In the genomic region with DNA sequence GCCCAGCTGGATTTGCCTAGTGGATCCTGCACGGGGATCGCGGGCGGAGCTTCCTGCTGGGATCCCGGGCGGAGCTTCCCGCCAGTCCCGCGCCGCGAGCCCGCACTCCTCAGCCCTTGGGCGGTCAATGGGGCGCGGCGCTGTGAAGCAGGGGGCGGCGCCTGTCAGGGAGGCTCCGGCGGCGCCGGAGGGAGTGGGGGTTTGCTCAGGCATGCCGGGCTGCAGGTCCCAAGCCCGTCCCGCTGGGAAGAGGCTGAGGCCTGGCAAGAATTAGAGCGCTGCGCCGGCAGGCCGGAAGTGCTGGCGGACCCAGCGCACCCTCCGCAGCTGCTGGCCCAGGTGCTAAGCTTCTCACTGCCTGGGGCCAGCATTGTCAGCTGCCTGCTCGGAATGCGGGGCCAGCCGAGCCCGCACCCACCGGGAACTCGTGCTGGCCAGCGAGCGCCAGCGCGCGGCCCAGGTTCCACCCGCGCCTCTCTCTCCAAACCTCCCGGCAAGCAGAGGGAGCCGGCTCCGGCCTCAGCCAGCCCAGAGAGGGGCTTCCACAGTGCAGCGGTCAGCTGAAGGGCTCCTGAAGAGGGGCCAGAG, we compare ENCODE assay signal across 20 cellular contexts.
A peak's percentile ranks its signal among the peaks of the same experiment; 100 is the strongest.
DNase-seq lines count a peak whose midpoint lies in the region; ATAC-seq, FAIRE-seq and TF ChIP-seq lines count a peak whose summit lies in the region.
"Had no signal": no experiment of that assay in that cellular context is flagged by ENCODE, and none has a peak within 500 bp of the region (broad histone marks: within the 10 kb centered on the region; RNA-seq: fewer than 3 reads in every experiment).

No MANE protein-coding gene starts in this region.

- no peak overlapping the region for H3K4me3 Mint-ChIP-seq in Caco-2 (ENCODE audit: unreplicated experiment)
- H3K4me3 Mint-ChIP-seq: CD4-positive, CD25-positive, alpha-beta regulatory T cell had no signal

- H3K4ac ChIP-seq in neuronal stem cell (ENCODE audit: low read length): no peak overlapping the region

- H2AFZ ChIP-seq in neuronal stem cell (ENCODE audit: low read length) (peak overlapping the region; percentile 76), Karpas-422 (ENCODE audit: low read length) (no peak overlapping the region)

- H3K14ac ChIP-seq in neuronal stem cell (ENCODE audit: low read length): no peak overlapping the region

- no peak overlapping the region for H2BK15ac ChIP-seq in neuronal stem cell (ENCODE audit: low read length)

- POLR2A ChIA-PET in Caco-2 (lab: Charles Lee): no interaction called here

- H3K4me2 ChIP-seq in neuronal stem cell (ENCODE audit: insufficient read depth, low read length, poor library complexity, severe bottlenecking) (no peak overlapping the region), Karpas-422 (ENCODE audit: low read depth, low read length, poor library complexity, severe bottlenecking) (no peak overlapping the region)

- ATAC-seq in right cardiac atrium (peak in 1 of 2 donors; percentile 33), gastroesophageal sphincter (peak; percentile 19)

- no peak overlapping the region for H3K23ac ChIP-seq in neuronal stem cell (ENCODE audit: low read depth, low read length, poor library complexity)

- H3K27ac ChIP-seq in right cardiac atrium (ENCODE audit: low read length) (no peak overlapping the region), left ventricle myocardium inferior (replicated peaks) (no peak overlapping the region), gastroesophageal sphincter (no peak overlapping the region), neuronal stem cell (replicated peaks; ENCODE audit: low read length) (no peak overlapping the region), Karpas-422 (ENCODE audit: low read length) (no peak overlapping the region), substantia nigra (ENCODE audit: low read depth, low read length, poor library complexity, severe bottlenecking) (no peak overlapping the region)

- H3K27me3 Mint-ChIP-seq in Caco-2 (ENCODE audit: insufficient read depth, unreplicated experiment): no peaks in the 10 kb centered on the region
- H3K27me3 Mint-ChIP-seq: CD4-positive, CD25-positive, alpha-beta regulatory T cell had no signal

- no peaks in the 10 kb centered on the region for H3K27me3 ChIP-seq in right cardiac atrium (ENCODE audit: control insufficient read depth, insufficient read depth)
- H3K27me3 ChIP-seq in left ventricle myocardium inferior (ENCODE audit: low read depth): no peaks in the 10 kb centered on the region
- H3K27me3 ChIP-seq in gastroesophageal sphincter: no peaks in the 10 kb centered on the region
- H3K27me3 ChIP-seq in neuronal stem cell (ENCODE audit: control insufficient read depth in 3 of 3, insufficient read depth in 3 of 3, low read depth in 1 of 3, low read length in 3 of 3): no peaks in the 10 kb centered on the region
- no peaks in the 10 kb centered on the region for H3K27me3 ChIP-seq in Karpas-422 (ENCODE audit: low read length)
- no peaks in the 10 kb centered on the region for H3K27me3 ChIP-seq in Caco-2 (replicated peaks; ENCODE audit: control insufficient read depth, insufficient read depth, low read length)

- intact Hi-C loops in right cardiac atrium (cut with DNase I): no loop called here
- intact Hi-C loops in left ventricle myocardium inferior (cut with micrococcal nuclease): no loop called here
- intact Hi-C loops in Caco-2 (cut with micrococcal nuclease; ENCODE audit: unreplicated experiment): no loop called here

- no peak for TF ChIP-seq EP300 in gastroesophageal sphincter (IDR thresholded peaks at IDR 0.05)

- H3K9ac ChIP-seq in neuronal stem cell (ENCODE audit: low read depth, low read length, poor library complexity) (no peak overlapping the region), Karpas-422 (ENCODE audit: low read length) (no peak overlapping the region)

- H2AK5ac ChIP-seq in neuronal stem cell (ENCODE audit: low read depth, low read length): no peak overlapping the region

- no peak for FAIRE-seq in urothelium cell line (lab: Jason Lieb, UNC)
- FAIRE-seq: H1 had no signal

- no peak overlapping the region for H4K91ac ChIP-seq in neuronal stem cell (ENCODE audit: low read depth, low read length, poor library complexity)

- no peak overlapping the region for H3K4me3 ChIP-seq in right cardiac atrium (ENCODE audit: low read length)
- no peak overlapping the region for H3K4me3 ChIP-seq in left ventricle myocardium inferior
- H3K4me3 ChIP-seq in gastroesophageal sphincter: no peak overlapping the region
- peak overlapping the region in 1 of 2 donors; percentile 44 for H3K4me3 ChIP-seq in neuronal stem cell (ENCODE audit: low read length in 2 of 2)
- no peak overlapping the region for H3K4me3 ChIP-seq in Karpas-422 (ENCODE audit: low read length)
- no peak overlapping the region for H3K4me3 ChIP-seq in Caco-2 (ENCODE audit: low read depth, low read length)

- WGBS in right cardiac atrium: 95% methylated on average over 49 of the region's 49 CpGs
- WGBS in gastroesophageal sphincter (ENCODE audit: low coverage in 1 of 2), 2 donors: no CpG with 5 or more reads among the region's 49 CpGs
- WGBS in neuronal stem cell (ENCODE audit: extremely low coverage in 2 of 2, insufficient read length in 2 of 2, insufficient replicate concordance in 1 of 2), 2 donors: no CpG with 5 or more reads among the region's 49 CpGs

- no peaks in the 10 kb centered on the region for H3K9me3 ChIP-seq in right cardiac atrium (ENCODE audit: control insufficient read depth, low read length)
- peaks cover 38% of the 10 kb centered on the region for H3K9me3 ChIP-seq in left ventricle myocardium inferior (replicated peaks)
- peaks cover 0 to 6% (median 0%) of the 10 kb centered on the region in 3 donors for H3K9me3 ChIP-seq in gastroesophageal sphincter
- no peaks in the 10 kb centered on the region for H3K9me3 ChIP-seq in neuronal stem cell (replicated peaks in 1 of 2; ENCODE audit: control insufficient read depth in 2 of 2, insufficient read depth in 1 of 2, low read depth in 1 of 2, low read length in 2 of 2)
- peaks cover 23% of the 10 kb centered on the region for H3K9me3 ChIP-seq in Karpas-422 (ENCODE audit: low read length)
- H3K9me3 ChIP-seq in Caco-2: no peaks in the 10 kb centered on the region

- no peaks in the 10 kb centered on the region for H3K9me2 ChIP-seq in Karpas-422 (replicated peaks; ENCODE audit: insufficient read depth, low read length)

- TF ChIP-seq POLR2A in gastroesophageal sphincter (IDR thresholded peaks at IDR 0.05): no peak

- no peaks in the 10 kb centered on the region for H3K79me1 ChIP-seq in neuronal stem cell (ENCODE audit: low read depth, low read length)

- CTCF ChIA-PET in Caco-2 (lab: Charles Lee): no interaction called here

- peaks cover 9% of the 10 kb centered on the region for H3K9me3 Mint-ChIP-seq in Caco-2 (ENCODE audit: unreplicated experiment)

- no peak overlapping the region for H3K18ac ChIP-seq in neuronal stem cell (ENCODE audit: low read length)

- BruUV-seq in Caco-2 (replicated peaks; lab: Mats Ljungman, UMichigan): no TSS peak

- DNase-seq in right cardiac atrium (peak in 2 of 3 donors; percentile 30 to 37), left ventricle myocardium inferior (no peak), neuronal stem cell (ENCODE audit: low spot score) (no peak), urothelium cell line (ENCODE audit: low spot score) (peak; percentile 59), Karpas-422 (no peak), Caco-2 (no peak), substantia nigra (lab: John Stamatoyannopoulos, UW) (no peak)
- DNase-seq: Calu3; CD4-positive, CD25-positive, alpha-beta regulatory T cell; DMS79; GDM1; KG1; NCI-H1092; NCI-H1694 treated with DMSO at 0.1 percent for 48 hours; NCI-H69; NK-92 treated with Interleukin-12 subunit alpha and Interleukin-12 subunit beta, amount 100 ng/mL, for 24 hours; OCI-M1; RPMI8226 had no signal

- no peak overlapping the region for H2BK5ac ChIP-seq in neuronal stem cell (ENCODE audit: low read length)

- TF ChIP-seq CTCF in left ventricle myocardium inferior (IDR thresholded peaks at IDR 0.05; ENCODE audit: borderline replicate concordance): no peak
- TF ChIP-seq CTCF in gastroesophageal sphincter (IDR thresholded peaks at IDR 0.05): no peak
- TF ChIP-seq CTCF in Caco-2 (IDR thresholded peaks at IDR 0.05; ENCODE audit: insufficient read depth in 1 of 2, low read depth in 1 of 2, low read length in 1 of 2, severe bottlenecking in 1 of 2, unreplicated experiment in 1 of 2): no peak

- no peaks in the 10 kb centered on the region for H3K36me3 ChIP-seq in left ventricle myocardium inferior
- no peaks in the 10 kb centered on the region for H3K36me3 ChIP-seq in gastroesophageal sphincter
- H3K36me3 ChIP-seq in neuronal stem cell (replicated peaks in 1 of 2; ENCODE audit: control insufficient read depth in 2 of 2, insufficient read depth in 2 of 2, low read length in 2 of 2): no peaks in the 10 kb centered on the region
- H3K36me3 ChIP-seq in Karpas-422 (ENCODE audit: insufficient read depth, low read length): no peaks in the 10 kb centered on the region
- H3K36me3 ChIP-seq in Caco-2 (ENCODE audit: control insufficient read depth, insufficient read depth, low read length): no peaks in the 10 kb centered on the region

- H4K20me1 ChIP-seq in Karpas-422 (ENCODE audit: insufficient read depth, low read depth, low read length): no peaks in the 10 kb centered on the region

- no peak overlapping the region for H2BK120ac ChIP-seq in neuronal stem cell (ENCODE audit: low read depth, low read length)

- no peak overlapping the region for H4K8ac ChIP-seq in neuronal stem cell (ENCODE audit: low read depth, low read length)

- H2BK12ac ChIP-seq in neuronal stem cell (ENCODE audit: low read length): no peak overlapping the region

- H3K4me1 ChIP-seq in right cardiac atrium (ENCODE audit: control insufficient read depth, insufficient read depth, low read length) (no peaks in the 10 kb centered on the region), left ventricle myocardium inferior (no peaks in the 10 kb centered on the region), gastroesophageal sphincter (no peaks in the 10 kb centered on the region), neuronal stem cell (ENCODE audit: control insufficient read depth in 2 of 2, insufficient read depth in 1 of 2, low read depth in 1 of 2, low read length in 2 of 2) (no peaks in the 10 kb centered on the region), Karpas-422 (ENCODE audit: low read length) (no peaks in the 10 kb centered on the region), Caco-2 (no peaks in the 10 kb centered on the region)

- no peaks in the 10 kb centered on the region for H3K4me1 Mint-ChIP-seq in Caco-2 (ENCODE audit: low read depth, unreplicated experiment)
- H3K4me1 Mint-ChIP-seq: CD4-positive, CD25-positive, alpha-beta regulatory T cell had no signal

- no peak overlapping the region for H3K27ac Mint-ChIP-seq in Caco-2 (ENCODE audit: unreplicated experiment)
- H3K27ac Mint-ChIP-seq: CD4-positive, CD25-positive, alpha-beta regulatory T cell had no signal

- no peaks in the 10 kb centered on the region for H3K36me3 Mint-ChIP-seq in Caco-2 (ENCODE audit: insufficient read depth, unreplicated experiment)
- H3K36me3 Mint-ChIP-seq: CD4-positive, CD25-positive, alpha-beta regulatory T cell had no signal

- no peaks in the 10 kb centered on the region for H3K79me2 ChIP-seq in Karpas-422 (ENCODE audit: low read length)

Comparison
In these comparisons a context has a peak if more than half of its experiments do, and no peak if none do; other contexts are left out.
1. DNase-seq: peak in right cardiac atrium (2 of 3) and urothelium cell line (single experiment); none in left ventricle myocardium inferior (single experiment), neuronal stem cell (single experiment), Karpas-422 (single experiment), Caco-2 (0 of 2) and substantia nigra (0 of 49).